Comparison of ENCODE assay signal across 26 cellular contexts in genomic region chr2:121333231-121333630, GRCh38. TPM values are rescaled to one million over a fixed set of nuclear protein-coding genes. Genes with fewer than 3 reads are reported as not detected.
DNase-seq lines count a peak whose midpoint lies in the region; ATAC-seq and TF ChIP-seq lines count a peak whose summit lies in the region.
"Had no signal": no experiment of that assay in that cellular context is flagged by ENCODE, and none has a peak within 500 bp of the region (broad histone marks: within the 10 kb centered on the region; RNA-seq: fewer than 3 reads in every experiment).

No MANE protein-coding gene starts in this region.

- H3K9ac ChIP-seq in neural progenitor cell, result no peak overlapping the region
- H3K9ac ChIP-seq: KMS-11 had no signal

- H2AFZ ChIP-seq in neural progenitor cell (replicated peaks), result no peak overlapping the region

- ATAC-seq in stimulated activated naive B cell treated with anti-CD40 and anti-IgM and Interleukin-4, amounts not matched to agents 10 μg/mL and 1 μg/mL and 100 μg/mL, for 72 hours (replicated peaks), result no peak
- ATAC-seq: Panc1 had no signal

- H3K27ac ChIP-seq in neural progenitor cell, result no peak overlapping the region
- H3K27ac ChIP-seq: KMS-11, RWPE1 had no signal

- no peaks in the 10 kb centered on the region for H3F3A ChIP-seq in neural progenitor cell (ENCODE audit: low read depth)

- no peak overlapping the region for H3K4me3 ChIP-seq in neural progenitor cell

- peaks cover 9% of the 10 kb centered on the region for H3K4me1 ChIP-seq in neural progenitor cell
- H3K4me1 ChIP-seq: BE2C had no signal

- peak overlapping the region; percentile 25 for H3K27ac Mint-ChIP-seq in stimulated activated naive B cell treated with anti-CD40 and anti-IgM and Interleukin-4, amounts not matched to agents 10 μg/mL and 1 μg/mL and 100 μg/mL, for 72 hours
- H3K27ac Mint-ChIP-seq in neural progenitor cell, result no peak overlapping the region
- H3K27ac Mint-ChIP-seq: CD14-positive monocyte, IgD-negative memory B cell had no signal

- no peaks in the 10 kb centered on the region for H3K27me3 ChIP-seq in neural progenitor cell
- H3K27me3 ChIP-seq: BE2C had no signal

- no peaks in the 10 kb centered on the region for H3K79me2 ChIP-seq in neural progenitor cell (ENCODE audit: low read depth)

- H3K4me2 ChIP-seq in neural progenitor cell, result no peak overlapping the region
- H3K4me2 ChIP-seq: KMS-11 had no signal

- no peaks in the 10 kb centered on the region for H3K36me3 ChIP-seq in neural progenitor cell
- H3K36me3 ChIP-seq: BE2C had no signal

- TF ChIP-seq CTCF in neural progenitor cell (IDR thresholded peaks at IDR 0.05), result no peak

- no peaks in the 10 kb centered on the region for H3K9me3 Mint-ChIP-seq in stimulated activated naive B cell treated with anti-CD40 and anti-IgM and Interleukin-4, amounts not matched to agents 10 μg/mL and 1 μg/mL and 100 μg/mL, for 72 hours
- no peaks in the 10 kb centered on the region for H3K9me3 Mint-ChIP-seq in neural progenitor cell
- H3K9me3 Mint-ChIP-seq: CD14-positive monocyte; CD8-positive, alpha-beta memory T cell; IgD-negative memory B cell had no signal

- H3K27me3 Mint-ChIP-seq in stimulated activated naive B cell treated with anti-CD40 and anti-IgM and Interleukin-4, amounts not matched to agents 10 μg/mL and 1 μg/mL and 100 μg/mL, for 72 hours, result peaks cover 6 to 9% of the 10 kb centered on the region in 2 donors
- H3K27me3 Mint-ChIP-seq in neural progenitor cell (ENCODE audit: insufficient read depth, low read depth), result peaks cover 5% of the 10 kb centered on the region

- no peaks in the 10 kb centered on the region for H3K9me3 ChIP-seq in neural progenitor cell (ENCODE audit: low read depth)
- H3K9me3 ChIP-seq: BE2C had no signal

- H3K4me1 Mint-ChIP-seq in stimulated activated naive B cell treated with anti-CD40 and anti-IgM and Interleukin-4, amounts not matched to agents 10 μg/mL and 1 μg/mL and 100 μg/mL, for 72 hours, result peaks cover 0 to 4% of the 10 kb centered on the region in 2 donors
- peaks cover 15% of the 10 kb centered on the region for H3K4me1 Mint-ChIP-seq in neural progenitor cell
- H3K4me1 Mint-ChIP-seq: CD14-positive monocyte had no signal

- DNase-seq in activated effector memory CD4-positive, alpha-beta T cell treated with anti-CD3 and anti-CD28 coated beads, Interleukin-2, amount 50 U/mL, for 16 hours, result peak; percentile 22
- DNase-seq in activated effector memory CD4-positive, alpha-beta T cell treated with Interleukin-2 at 50 U/mL for 16 hours, result no peak
- peak; percentile 69 for DNase-seq in mesenteric fat pad (ENCODE audit: low spot score)
- no peak for DNase-seq in stimulated activated naive B cell treated with anti-CD40 and anti-IgM and Interleukin-4, amounts not matched to agents 10 μg/mL and 1 μg/mL and 100 μg/mL, for 72 hours
- no peak for DNase-seq in activated CD4-positive, alpha-beta T cell treated with anti-CD3 and anti-CD28 coated beads for 48 hours
- no peak for DNase-seq in SHP77 treated with DMSO at 0.1 percent for 48 hours (lab: John Stamatoyannopoulos, UW)
- DNase-seq in NCI-H345 treated with DMSO at 0.1 percent for 48 hours (lab: John Stamatoyannopoulos, UW; ENCODE audit: unreplicated experiment), result no peak
- no peak for DNase-seq in neural progenitor cell (ENCODE audit: low spot score)
- DNase-seq: 8988T; ACHN; BE2C; Calu3; CD8-positive, alpha-beta memory T cell; DMS79 treated with DMSO at 0.1 percent for 48 hours; GF-D8; HCEC 1CT; MM.1S; NCI-H1694; NCI-H2029 treated with DMSO at 0.1 percent for 48 hours; NCI-H526 treated with DMSO at 0.1 percent for 48 hours; SHP77 had no signal

- peaks cover 0 to 3% of the 10 kb centered on the region in 2 donors for H3K36me3 Mint-ChIP-seq in stimulated activated naive B cell treated with anti-CD40 and anti-IgM and Interleukin-4, amounts not matched to agents 10 μg/mL and 1 μg/mL and 100 μg/mL, for 72 hours
- peaks cover 3% of the 10 kb centered on the region for H3K36me3 Mint-ChIP-seq in neural progenitor cell
- H3K36me3 Mint-ChIP-seq: IgD-negative memory B cell had no signal

- H4K20me1 ChIP-seq in neural progenitor cell (ENCODE audit: low read depth), result no peaks in the 10 kb centered on the region

- H3K4me3 Mint-ChIP-seq in stimulated activated naive B cell treated with anti-CD40 and anti-IgM and Interleukin-4, amounts not matched to agents 10 μg/mL and 1 μg/mL and 100 μg/mL, for 72 hours, result no peak overlapping the region
- H3K4me3 Mint-ChIP-seq in neural progenitor cell, result no peak overlapping the region
- H3K4me3 Mint-ChIP-seq: CD14-positive monocyte; CD8-positive, alpha-beta memory T cell; IgD-negative memory B cell had no signal

RNA-seq across cellular contexts. Expression of gene TFCP2L1, which starts 48.2 kb away (rescaled TPM):
- total RNA-seq in mesenteric fat pad (3.1 TPM), neural progenitor cell (ENCODE audit: low replicate concordance) (0.04 and 0.06 TPM in 2 replicates)

Comparison
In these comparisons a context has a peak if more than half of its experiments do, and no peak if none do; other contexts are left out.
1. DNase-seq: peak in activated effector memory CD4-positive, alpha-beta T cell treated with anti-CD3 and anti-CD28 coated beads, Interleukin-2, amount 50 U/mL, for 16 hours (single experiment) and mesenteric fat pad (single experiment); none in activated effector memory CD4-positive, alpha-beta T cell treated with Interleukin-2 at 50 U/mL for 16 hours (single experiment), stimulated activated naive B cell treated with anti-CD40 and anti-IgM and Interleukin-4, amounts not matched to agents 10 μg/mL and 1 μg/mL and 100 μg/mL, for 72 hours (single experiment), activated CD4-positive, alpha-beta T cell treated with anti-CD3 and anti-CD28 coated beads for 48 hours (single experiment), SHP77 treated with DMSO at 0.1 percent for 48 hours (single experiment), NCI-H345 treated with DMSO at 0.1 percent for 48 hours (single experiment) and neural progenitor cell (single experiment).